In the genomic region with DNA sequence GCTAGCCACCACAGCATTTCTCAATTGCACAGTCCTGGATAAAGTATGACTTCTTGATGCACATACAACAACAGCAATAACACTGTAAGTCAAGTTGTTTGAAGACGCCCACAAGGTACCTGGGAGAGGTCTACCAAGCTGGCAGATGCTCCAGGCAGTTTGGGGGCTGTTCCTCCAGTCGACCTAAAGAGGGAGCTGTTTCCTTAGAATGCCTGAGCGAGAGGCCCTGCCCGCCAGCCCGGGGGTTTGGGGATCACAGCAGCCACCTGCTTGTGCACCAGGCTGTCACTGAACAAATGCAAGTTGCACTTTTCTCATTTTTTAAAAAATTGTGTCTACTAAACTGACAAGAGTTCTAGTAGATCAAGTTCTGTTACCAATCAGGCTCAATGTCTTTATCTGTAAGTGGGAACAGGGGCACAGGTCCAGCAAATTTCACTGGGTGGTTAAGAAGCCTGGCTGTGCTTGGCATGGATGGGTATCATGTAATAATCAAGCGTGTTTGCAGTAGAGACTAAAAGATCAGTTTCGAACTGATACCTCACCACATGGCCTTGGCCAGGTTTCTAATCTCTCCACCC, we compare ENCODE assay signal across 9 cellular contexts.
DNase-seq lines count a peak whose midpoint lies in the region; ATAC-seq and FAIRE-seq lines count a peak whose summit lies in the region.
"Had no signal": no experiment of that assay in that cellular context is flagged by ENCODE, and none has a peak within 500 bp of the region (broad histone marks: within the 10 kb centered on the region; RNA-seq: fewer than 3 reads in every experiment).

No MANE protein-coding gene starts in this region.

- H3K9me3 ChIP-seq in small intestine (ENCODE audit: control insufficient read depth, low read depth), result no peaks in the 10 kb centered on the region

- in situ Hi-C loops in SK-MEL-5 (cut with HindIII; ENCODE audit: low pct_unique_long_range_greater_than_20kb, low sequenced_read_pairs), result no loop called here

- H3K4me3 ChIP-seq in small intestine (ENCODE audit: low read depth in 1 of 2, low read length in 2 of 2), result no peak overlapping the region

- H3K27me3 ChIP-seq in small intestine (ENCODE audit: control insufficient read depth in 2 of 2, insufficient read depth in 2 of 2, low read length in 2 of 2), result peaks cover 0 to 2% of the 10 kb centered on the region in 2 donors

- H3K4me1 Mint-ChIP-seq in activated naive CD4-positive, alpha-beta T cell treated with anti-CD3 and anti-CD28 coated beads, Interleukin-2, amount 50 U/mL, for 24 hours, result peaks cover 39% of the 10 kb centered on the region

- ATAC-seq in GM19463 (IDR thresholded peaks at IDR 0.05; ENCODE audit: unreplicated experiment) (peak; percentile 70), HG03558 (IDR thresholded peaks at IDR 0.05; ENCODE audit: extremely low read depth, unreplicated experiment) (peak; percentile 63), left ventricle myocardium superior (peak; percentile 75)

- FAIRE-seq in small intestine (lab: Jason Lieb, UNC), result no peak
- FAIRE-seq: TTC549 had no signal

- H3K9me3 Mint-ChIP-seq in activated naive CD4-positive, alpha-beta T cell treated with anti-CD3 and anti-CD28 coated beads, Interleukin-2, amount 50 U/mL, for 24 hours, result no peaks in the 10 kb centered on the region

- H3K36me3 Mint-ChIP-seq in activated naive CD4-positive, alpha-beta T cell treated with anti-CD3 and anti-CD28 coated beads, Interleukin-2, amount 50 U/mL, for 24 hours, result no peaks in the 10 kb centered on the region

- peak; percentile 86 for DNase-seq in COR-L47 (lab: John Stamatoyannopoulos, UW)
- DNase-seq in SK-MEL-5 (ENCODE audit: low read depth, low spot score), result peak; percentile 72
- DNase-seq in left ventricle myocardium superior, result peak; percentile 55
- DNase-seq in small intestine, result peak; percentile 34
- no peak for DNase-seq in T1000 (lab: John Stamatoyannopoulos, UW)

- H3K36me3 ChIP-seq in small intestine (ENCODE audit: control insufficient read depth in 2 of 2, insufficient read depth in 2 of 2, low read length in 2 of 2), result no peaks in the 10 kb centered on the region

- H3K4me3 Mint-ChIP-seq in activated naive CD4-positive, alpha-beta T cell treated with anti-CD3 and anti-CD28 coated beads, Interleukin-2, amount 50 U/mL, for 24 hours, result no peak overlapping the region

- H3K27ac ChIP-seq in small intestine (ENCODE audit: low read depth in 1 of 2, low read length in 1 of 2), result no peak overlapping the region

- no peaks in the 10 kb centered on the region for H3K27me3 Mint-ChIP-seq in activated naive CD4-positive, alpha-beta T cell treated with anti-CD3 and anti-CD28 coated beads, Interleukin-2, amount 50 U/mL, for 24 hours

- H3K4me1 ChIP-seq in small intestine (ENCODE audit: control insufficient read depth in 2 of 2, insufficient read depth in 1 of 2, low read depth in 1 of 2, low read length in 1 of 2), result no peaks in the 10 kb centered on the region

- intact Hi-C loops in left ventricle myocardium superior (cut with micrococcal nuclease), result loop anchor here (10.0 kb wide), 1 partner anchor 214 kb away; no protein-coding TSS in a partner anchor

- H3K27ac Mint-ChIP-seq in activated naive CD4-positive, alpha-beta T cell treated with anti-CD3 and anti-CD28 coated beads, Interleukin-2, amount 50 U/mL, for 24 hours, result peak overlapping the region; percentile 35

- 16 to 36% (median 28%) methylated on average over 7 of the region's 7 CpGs for WGBS in small intestine, 3 donors
